20 cellular contexts compared by ENCODE assay signal in genomic region chr2:84393829-84394228, GRCh38.
"Had no signal": no experiment of that assay in that cellular context is flagged by ENCODE, and none has a peak within 500 bp of the region (broad histone marks: within the 10 kb centered on the region; RNA-seq: fewer than 3 reads in every experiment).

No MANE protein-coding gene starts in this region.

- H3K4me1 Mint-ChIP-seq: nephron progenitor cell had no signal

- H3K4me3 Mint-ChIP-seq: activated naive CD4-positive, alpha-beta T cell treated with anti-CD3 and anti-CD28 coated beads, Interleukin-2, amount 50 U/mL, for 24 hours; endodermal cell; nephron progenitor cell; T-helper 2 cell treated with Interferon-gamma antibody and Interleukin-4, amounts not matched to agents 5 μg/mL and 100 μg/mL, for 36 hours had no signal

- H3K27ac Mint-ChIP-seq: activated naive CD4-positive, alpha-beta T cell treated with anti-CD3 and anti-CD28 coated beads, Interleukin-2, amount 50 U/mL, for 24 hours; endodermal cell; nephron progenitor cell; T-helper 2 cell treated with Interferon-gamma antibody and Interleukin-4, amounts not matched to agents 5 μg/mL and 100 μg/mL, for 36 hours had no signal

- ATAC-seq: body of pancreas, foreskin keratinocyte had no signal

- H3K36me3 Mint-ChIP-seq: activated naive CD4-positive, alpha-beta T cell treated with anti-CD3 and anti-CD28 coated beads, Interleukin-2, amount 50 U/mL, for 24 hours had no signal

- DNase-seq: activated CD4-positive, alpha-beta T cell treated with anti-CD3 and anti-CD28 coated beads, Interleukin-2, amount 50 U/mL, for 48 hours; activated gamma-delta T cell; amniotic stem cell; body of pancreas; dorsolateral prefrontal cortex; endodermal cell; foreskin keratinocyte; glutamatergic neuron; hypothalamus; kidney; left ventricle myocardium inferior; nephron progenitor cell; nucleus accumbens; posterior cingulate gyrus; retina; stimulated activated CD8-positive, alpha-beta memory T cell treated with anti-CD3 and anti-CD28 coated beads, Interleukin-4, amount 100 ng/mL, for 48 hours; stimulated activated naive CD4-positive, alpha-beta T cell; thyroid gland had no signal
